In the genomic region with DNA sequence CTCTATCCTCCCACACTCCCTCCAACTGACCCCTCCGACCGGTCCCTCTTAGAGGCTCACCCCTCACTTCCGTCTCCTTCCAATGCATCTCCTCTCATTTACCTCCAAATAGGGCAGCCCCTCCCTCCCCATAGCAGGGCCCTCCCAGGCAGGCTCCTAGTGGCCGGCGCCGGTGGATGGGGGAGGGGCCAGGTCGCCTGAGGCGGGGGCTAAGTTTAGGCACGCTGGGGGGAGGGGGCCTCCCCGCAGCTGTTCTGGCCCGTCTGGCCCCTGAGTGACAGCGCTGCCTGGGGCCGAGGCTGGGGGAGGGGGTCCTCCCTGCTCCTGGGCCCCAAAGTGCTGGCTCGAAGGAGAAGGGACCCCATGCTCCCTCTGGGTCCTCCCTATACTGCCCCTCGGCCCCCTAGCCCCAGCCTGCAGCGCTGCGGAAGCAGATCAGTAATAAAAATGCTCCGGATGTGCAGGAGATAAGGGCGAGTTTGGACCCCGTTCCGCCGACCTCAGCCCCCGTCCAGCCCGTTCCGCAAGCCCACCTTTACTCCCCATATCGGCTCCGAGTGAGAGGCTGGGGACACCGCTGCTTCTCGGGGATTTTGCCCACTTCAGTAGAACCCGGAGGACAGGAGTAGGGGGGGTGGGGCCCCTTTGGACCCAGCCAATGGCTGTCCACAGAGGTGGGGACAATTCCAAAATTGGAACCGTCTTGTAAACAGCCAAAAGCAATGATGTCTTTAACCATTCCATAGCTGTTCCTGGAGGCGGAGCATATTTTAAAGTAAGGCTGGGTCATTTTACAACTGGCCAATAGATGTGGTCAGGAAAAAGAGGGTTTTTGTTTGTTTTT, we compare ENCODE assay signal across 8 cellular contexts. TPM values are rescaled to one million over a fixed set of nuclear protein-coding genes. Genes with fewer than 3 reads are reported as not detected.
DNase-seq lines count a peak whose midpoint lies in the region; ATAC-seq and TF ChIP-seq lines count a peak whose summit lies in the region.

No MANE protein-coding gene starts in this region.

- H3K4me3 Mint-ChIP-seq in activated CD4-positive, alpha-beta memory T cell treated with anti-CD3 and anti-CD28 coated beads for 36 hours = peak overlapping the region; percentile 45

- DNase-seq in GM20000 (ENCODE audit: low spot score) = peak; percentile 77
- no peak for DNase-seq in activated CD4-positive, alpha-beta memory T cell treated with anti-CD3 and anti-CD28 coated beads for 36 hours
- DNase-seq in left cardiac atrium = peak; percentile 74
- DNase-seq in retina = peak; percentile 35
- no peak for DNase-seq in central memory CD4-positive, alpha-beta T cell

- peak overlapping the region; percentile 49 for H3K27ac Mint-ChIP-seq in activated CD4-positive, alpha-beta memory T cell treated with anti-CD3 and anti-CD28 coated beads for 36 hours

- peak; percentile 53 to 70 for ATAC-seq in left cardiac atrium
- ATAC-seq in HG03565 (IDR thresholded peaks at IDR 0.05; ENCODE audit: unreplicated experiment) = no peak
- no peak for ATAC-seq in GM21737 (IDR thresholded peaks at IDR 0.05; ENCODE audit: unreplicated experiment)

- no peaks in the 10 kb centered on the region for H3K36me3 Mint-ChIP-seq in activated CD4-positive, alpha-beta memory T cell treated with anti-CD3 and anti-CD28 coated beads for 36 hours

- H3K27ac ChIP-seq in 22Rv1 = peak overlapping the region; percentile 72

- intact Hi-C loops in activated CD4-positive, alpha-beta memory T cell treated with anti-CD3 and anti-CD28 coated beads for 36 hours (cut with micrococcal nuclease) = loop anchor here (10.0 kb wide), 1 partner anchor 318 kb away; a partner anchor contains a TSS
- intact Hi-C loops in left cardiac atrium (cut with DNase I) = no loop called here

- CTCF ChIA-PET in activated CD4-positive, alpha-beta memory T cell treated with anti-CD3 and anti-CD28 coated beads for 36 hours (lab: Charles Lee) = interaction anchor here (1.0 to 1.1 kb wide), 2 partner anchors 14 to 53 kb away, joined by 3 read pairs; no protein-coding TSS in a partner anchor

- H3K4me1 Mint-ChIP-seq in activated CD4-positive, alpha-beta memory T cell treated with anti-CD3 and anti-CD28 coated beads for 36 hours (ENCODE audit: low read depth) = peaks cover 21% of the 10 kb centered on the region

- no peaks in the 10 kb centered on the region for H3K9me3 Mint-ChIP-seq in activated CD4-positive, alpha-beta memory T cell treated with anti-CD3 and anti-CD28 coated beads for 36 hours

- POLR2A ChIA-PET in activated CD4-positive, alpha-beta memory T cell treated with anti-CD3 and anti-CD28 coated beads for 36 hours (lab: Charles Lee) = no interaction called here

- H3K27me3 Mint-ChIP-seq in activated CD4-positive, alpha-beta memory T cell treated with anti-CD3 and anti-CD28 coated beads for 36 hours = peaks cover 21% of the 10 kb centered on the region

- TF ChIP-seq CTCF in 22Rv1 (IDR thresholded peaks at IDR 0.05) (no peak), GM20000 (IDR thresholded peaks at IDR 0.05; ENCODE audit: extremely low read depth, missing control alignments) (no peak)

RNA-seq across cellular contexts. Expression of a gene that starts 4.0 kb away (rescaled TPM):
- 1 to 10 TPM; 1.5 to 2.2 TPM for total RNA-seq in activated CD4-positive, alpha-beta memory T cell treated with anti-CD3 and anti-CD28 coated beads for 36 hours
- 10 to 100 TPM; 13.0 to 16.3 TPM for total RNA-seq in left cardiac atrium

RNA-seq across cellular contexts. Expression of a gene that starts 5.4 kb away (rescaled TPM):
- total RNA-seq in activated CD4-positive, alpha-beta memory T cell treated with anti-CD3 and anti-CD28 coated beads for 36 hours = 1 to 10 TPM; 3.5 to 3.6 TPM
- total RNA-seq in left cardiac atrium = 1 to 10 TPM in 1 of 2 donors, under 1 TPM in 1; 0.47 to 1.0 TPM

RNA-seq across cellular contexts. Expression of a gene that starts 14.4 kb away (rescaled TPM):
- total RNA-seq in activated CD4-positive, alpha-beta memory T cell treated with anti-CD3 and anti-CD28 coated beads for 36 hours = 100 to 1,000 TPM; 167 to 174 TPM
- 10 to 100 TPM; 48.4 to 91.7 TPM for total RNA-seq in left cardiac atrium

RNA-seq across cellular contexts. Expression of a gene that starts 25.1 kb away (rescaled TPM):
- 1 to 10 TPM; 3.7 to 5.9 TPM for total RNA-seq in activated CD4-positive, alpha-beta memory T cell treated with anti-CD3 and anti-CD28 coated beads for 36 hours
- total RNA-seq in left cardiac atrium = 1 to 10 TPM; 1.5 to 5.5 TPM

Comparison
In these comparisons a context has a peak if more than half of its experiments do, and no peak if none do; other contexts are left out.
1. DNase-seq: peak in GM20000 (single experiment), left cardiac atrium (single experiment) and retina (single experiment); none in activated CD4-positive, alpha-beta memory T cell treated with anti-CD3 and anti-CD28 coated beads for 36 hours (single experiment) and central memory CD4-positive, alpha-beta T cell (single experiment).
2. ATAC-seq: peak in left cardiac atrium (2 of 2); none in HG03565 (single experiment) and GM21737 (single experiment).
3. RNA of a gene that starts 4.0 kb away (total RNA-seq): 13.0 to 16.3 TPM in left cardiac atrium; 1.5 to 2.2 TPM in activated CD4-positive, alpha-beta memory T cell treated with anti-CD3 and anti-CD28 coated beads for 36 hours; every median in the first group is over 4 times any median in the second.